ENCODE assay signal across 32 cellular contexts in genomic region chr11:13999704-14000103, GRCh38. TPM values are rescaled to one million over a fixed set of nuclear protein-coding genes. Genes with fewer than 3 reads are reported as not detected.
A peak's percentile ranks its signal among the peaks of the same experiment; 100 is the strongest.
DNase-seq lines count a peak whose midpoint lies in the region; ATAC-seq and TF ChIP-seq lines count a peak whose summit lies in the region.
"Had no signal": no experiment of that assay in that cellular context is flagged by ENCODE, and none has a peak within 500 bp of the region (broad histone marks: within the 10 kb centered on the region; RNA-seq: fewer than 3 reads in every experiment).

No MANE protein-coding gene starts in this region.

- no peak overlapping the region for H3K9ac ChIP-seq in PC-3 (ENCODE audit: low read length)
- H3K9ac ChIP-seq: BLaER1; BLaER1 treated with 17β-estradiol and CSF1 and Interleukin-3, amounts not matched to agents 10 nM and 100 nM had no signal

- H3K9me3 ChIP-seq in PC-3 (ENCODE audit: low read length) (no peaks in the 10 kb centered on the region), mucosa of descending colon (peaks cover 5% of the 10 kb centered on the region)
- H3K9me3 ChIP-seq: BE2C had no signal

- peak; percentile 33 for DNase-seq in PC-3
- DNase-seq in left colon, result no peak
- DNase-seq in mucosa of descending colon, result no peak
- DNase-seq in NCI-H526 treated with DMSO at 0.1 percent for 48 hours (lab: John Stamatoyannopoulos, UW), result no peak
- DNase-seq in AG20443 (ENCODE audit: low spot score), result no peak
- no peak for DNase-seq in NCI-H2196 (lab: John Stamatoyannopoulos, UW; ENCODE audit: unreplicated experiment)
- DNase-seq: 8988T; ACHN; AML-193; BE2C; C1 segment of cervical spinal cord; Caco-2; Calu3; CD4-positive, alpha-beta memory T cell; CD4-positive, alpha-beta T cell; CD4-positive, CD25-positive, alpha-beta regulatory T cell; CD8-positive, alpha-beta memory T cell; CD8-positive, alpha-beta T cell; COR-L47; DMS 273 treated with DMSO at 0.1 percent for 48 hours; DMS153; DMS53; DMS79; DMS79 treated with DMSO at 0.1 percent for 48 hours; DND-41; EL had no signal

- POLR2A ChIA-PET in PC-3 (lab: Charles Lee; ENCODE audit: unreplicated experiment), result no interaction called here

- BruUV-seq in PC-3 (replicated peaks; lab: Mats Ljungman, UMichigan), result no TSS peak

- no peak overlapping the region for H2AFZ ChIP-seq in PC-3 (ENCODE audit: low read length)

- H3K36me3 ChIP-seq in PC-3 (ENCODE audit: low read depth, low read length) (no peaks in the 10 kb centered on the region), mucosa of descending colon (ENCODE audit: low read depth) (no peaks in the 10 kb centered on the region)
- H3K36me3 ChIP-seq: BE2C; BLaER1; BLaER1 treated with 17β-estradiol and CSF1 and Interleukin-3, amounts not matched to agents 10 nM and 100 nM had no signal

- H4K20me1 ChIP-seq in PC-3 (ENCODE audit: low read length), result no peaks in the 10 kb centered on the region
- H4K20me1 ChIP-seq: BLaER1; BLaER1 treated with 17β-estradiol and CSF1 and Interleukin-3, amounts not matched to agents 10 nM and 100 nM had no signal

- intact Hi-C loops in PC-3 (cut with micrococcal nuclease) (no loop called here), left colon (cut with DNase I, micrococcal nuclease) (no loop called here), mucosa of descending colon (cut with DNase I, micrococcal nuclease) (no loop called here)

- H3K27ac ChIP-seq in PC-3 (ENCODE audit: low read length), result no peak overlapping the region
- H3K27ac ChIP-seq: 22Rv1; A549; BLaER1; BLaER1 treated with 17β-estradiol and CSF1 and Interleukin-3, amounts not matched to agents 10 nM and 100 nM; C4-2B had no signal

- ATAC-seq in PC-3 (peak; percentile 30), left colon (peak; percentile 75), mucosa of descending colon (peak; percentile 83)
- ATAC-seq: A549; CD8-positive, alpha-beta T cell had no signal

- H3K9me2 ChIP-seq in PC-3 (replicated peaks; ENCODE audit: low read length), result no peaks in the 10 kb centered on the region

- CTCF ChIA-PET in PC-3 (lab: Charles Lee), result interaction anchor here (0.6 kb wide), 1 partner anchor 30 kb away, joined by 4 read pairs; no protein-coding TSS in a partner anchor

- H3K4me3 ChIP-seq in PC-3 (ENCODE audit: low read length) (no peak overlapping the region), mucosa of descending colon (no peak overlapping the region)
- H3K4me3 ChIP-seq: A549; BLaER1; BLaER1 treated with 17β-estradiol and CSF1 and Interleukin-3, amounts not matched to agents 10 nM and 100 nM had no signal

- no peaks in the 10 kb centered on the region for H3K27me3 ChIP-seq in PC-3 (ENCODE audit: low read length)
- H3K27me3 ChIP-seq: BE2C; BLaER1; BLaER1 treated with 17β-estradiol and CSF1 and Interleukin-3, amounts not matched to agents 10 nM and 100 nM had no signal

- H3F3A ChIP-seq in PC-3 (ENCODE audit: low read length, unreplicated experiment), result no peaks in the 10 kb centered on the region

- TF ChIP-seq CTCF in PC-3 (conservative IDR thresholded peaks at IDR 0.05; ENCODE audit: low read depth, low read length) (no peak), mucosa of descending colon (IDR thresholded peaks at IDR 0.05) (no peak)

- H3K4me1 ChIP-seq in PC-3 (ENCODE audit: insufficient read depth, low read length), result peaks cover 18% of the 10 kb centered on the region; the same call in 1 of the 2 replicates
- H3K4me1 ChIP-seq in mucosa of descending colon (ENCODE audit: low read depth), result peaks cover 4% of the 10 kb centered on the region
- H3K4me1 ChIP-seq: A549; BE2C; BLaER1; BLaER1 treated with 17β-estradiol and CSF1 and Interleukin-3, amounts not matched to agents 10 nM and 100 nM had no signal

- H3K4me2 ChIP-seq in PC-3 (ENCODE audit: low read length), result no peak overlapping the region
- H3K4me2 ChIP-seq: A549; BLaER1; BLaER1 treated with 17β-estradiol and CSF1 and Interleukin-3, amounts not matched to agents 10 nM and 100 nM had no signal

- H3K79me2 ChIP-seq in PC-3 (ENCODE audit: low read length), result no peaks in the 10 kb centered on the region

RNA-seq across cellular contexts. Expression of gene SPON1, which starts 37.2 kb away (rescaled TPM):
- total RNA-seq in PC-3 (2014; rRNA removed), result not detected in 2 replicates
- 10 to 100 TPM; 86.7 to 87.0 TPM for total RNA-seq in left colon
- total RNA-seq in mucosa of descending colon, result 10 to 100 TPM; 43.6 to 85.5 (median 64.2) TPM
- total RNA-seq: A673, Calu3 had no signal

Comparison
In these comparisons a context has a peak if more than half of its experiments do, and no peak if none do; other contexts are left out.
1. ATAC-seq: peak in every context shown above with its lines; median percentile 83 in mucosa of descending colon; 75 in left colon; 30 in PC-3.
2. RNA of gene SPON1, which starts 37.2 kb away (total RNA-seq): 86.7 to 87.0 TPM in left colon and 43.6 to 85.5 TPM in mucosa of descending colon; not detected in PC-3; every median in the first group is over 10 times any median in the second.